ENCODE assay signal across 13 cellular contexts in genomic region chr13:46555722-46556121, GRCh38. TPM values are rescaled to one million over a fixed set of nuclear protein-coding genes. Genes with fewer than 3 reads are reported as not detected.
DNase-seq lines count a peak whose midpoint lies in the region; ATAC-seq and TF ChIP-seq lines count a peak whose summit lies in the region.
"Had no signal": no experiment of that assay in that cellular context is flagged by ENCODE, and none has a peak within 500 bp of the region (broad histone marks: within the 10 kb centered on the region; RNA-seq: fewer than 3 reads in every experiment).

No MANE protein-coding gene starts in this region.

- intact Hi-C loops in A673 (cut with micrococcal nuclease; ENCODE audit: unreplicated experiment) (no loop called here), natural killer cell (cut with micrococcal nuclease) (loop anchor here (2.0 to 10.0 kb wide), 2 partner anchors 197 to 381 kb away; no protein-coding TSS in a partner anchor), vagina (cut with DNase I) (loop anchor here (10.0 kb wide), 1 partner anchor 61 kb away; no protein-coding TSS in a partner anchor)

- peaks cover 12% of the 10 kb centered on the region for H3K27me3 Mint-ChIP-seq in brain
- no peaks in the 10 kb centered on the region for H3K27me3 Mint-ChIP-seq in natural killer cell (ENCODE audit: low read depth in 2 of 2)
- peaks cover 10% of the 10 kb centered on the region for H3K27me3 Mint-ChIP-seq in activated naive CD4-positive, alpha-beta T cell treated with anti-CD3 and anti-CD28 coated beads, Interleukin-2, amount 10 ng/mL, durations not matched to agents 7 days and 5 days

- H3K27me3 ChIP-seq in A673 (replicated peaks; ENCODE audit: insufficient read depth, low read depth, low read length, poor library complexity) (no peaks in the 10 kb centered on the region), vagina (no peaks in the 10 kb centered on the region)

- CTCF ChIA-PET in A673 (lab: Charles Lee): no interaction called here
- CTCF ChIA-PET in HEK293 (lab: Yijun Ruan, JAX): interaction anchor here (0.9 kb wide), 1 partner anchor 166 kb away, joined by 4 read pairs; no protein-coding TSS in a partner anchor
- CTCF ChIA-PET in activated naive CD4-positive, alpha-beta T cell treated with anti-CD3 and anti-CD28 coated beads, Interleukin-2, amount 10 ng/mL, durations not matched to agents 7 days and 5 days (lab: Charles Lee): interaction anchor here (0.7 to 1.2 kb wide), 2 partner anchors 166 to 209 kb away, joined by 4 to 5 read pairs; no protein-coding TSS in a partner anchor

- H3K9me3 ChIP-seq in A673 (ENCODE audit: low read depth, low read length, poor library complexity, severe bottlenecking): no peaks in the 10 kb centered on the region
- H3K9me3 ChIP-seq in HEK293 (ENCODE audit: control insufficient read depth, insufficient read depth, low read depth, low read length): no peaks in the 10 kb centered on the region
- no peaks in the 10 kb centered on the region for H3K9me3 ChIP-seq in vagina

- no peak for TF ChIP-seq POLR2A in vagina (IDR thresholded peaks at IDR 0.05)

- no peaks in the 10 kb centered on the region for H3K36me3 ChIP-seq in A673 (ENCODE audit: insufficient read depth, low read length, poor library complexity, severe bottlenecking)
- H3K36me3 ChIP-seq in HEK293 (ENCODE audit: control insufficient read depth in 2 of 2, insufficient read depth in 1 of 2, low read length in 2 of 2): no peaks in the 10 kb centered on the region
- no peaks in the 10 kb centered on the region for H3K36me3 ChIP-seq in vagina

- DNase-seq in A673 (ENCODE audit: low spot score): no peak
- no peak for DNase-seq in natural killer cell
- DNase-seq in vagina (ENCODE audit: extremely low spot score in 2 of 2): no peak
- DNase-seq in SHP77 (lab: John Stamatoyannopoulos, UW): no peak
- DNase-seq in activated naive CD4-positive, alpha-beta T cell treated with anti-CD3 and anti-CD28 coated beads, Interleukin-2, amount 10 ng/mL, durations not matched to agents 7 days and 5 days: no peak
- DNase-seq in caudate nucleus (lab: John Stamatoyannopoulos, UW): no peak
- DNase-seq: cortex of kidney, midbrain, NCI-H1436 treated with DMSO at 0.1 percent for 48 hours, T1000 had no signal

- TF ChIP-seq CTCF in A673 (conservative IDR thresholded peaks at IDR 0.05; ENCODE audit: low read depth, low read length): no peak
- TF ChIP-seq CTCF in HEK293 (tag by site-specific recombination; IDR thresholded peaks at IDR 0.05): no peak
- TF ChIP-seq CTCF in brain (conservative IDR thresholded peaks at IDR 0.05): no peak
- TF ChIP-seq CTCF in natural killer cell (IDR thresholded peaks at IDR 0.05): no peak
- TF ChIP-seq CTCF in vagina (IDR thresholded peaks at IDR 0.05): no peak

- H3K27ac Mint-ChIP-seq in brain (peak overlapping the region in 3 of 5 experiments; percentile 94 to 96 (median 94)), natural killer cell (peak overlapping the region; percentile 93 to 94)
- H3K27ac Mint-ChIP-seq in activated naive CD4-positive, alpha-beta T cell treated with anti-CD3 and anti-CD28 coated beads, Interleukin-2, amount 10 ng/mL, durations not matched to agents 7 days and 5 days: no peak overlapping the region

- peak overlapping the region; percentile 94 for H3K4me3 ChIP-seq in A673 (ENCODE audit: low read depth, low read length, poor library complexity, severe bottlenecking)
- no peak overlapping the region for H3K4me3 ChIP-seq in HEK293 (ENCODE audit: low read depth, low read length)
- no peak overlapping the region for H3K4me3 ChIP-seq in vagina

- H3K9me3 Mint-ChIP-seq in brain (no peaks in the 10 kb centered on the region), natural killer cell (no peaks in the 10 kb centered on the region)
- H3K9me3 Mint-ChIP-seq in activated naive CD4-positive, alpha-beta T cell treated with anti-CD3 and anti-CD28 coated beads, Interleukin-2, amount 10 ng/mL, durations not matched to agents 7 days and 5 days: no peaks in the 10 kb centered on the region

- H3K4me1 Mint-ChIP-seq in brain: peaks cover 52% of the 10 kb centered on the region
- peaks cover 40 to 50% of the 10 kb centered on the region in 2 donors for H3K4me1 Mint-ChIP-seq in natural killer cell
- H3K4me1 Mint-ChIP-seq in activated naive CD4-positive, alpha-beta T cell treated with anti-CD3 and anti-CD28 coated beads, Interleukin-2, amount 10 ng/mL, durations not matched to agents 7 days and 5 days: peaks cover 51% of the 10 kb centered on the region

- H3K4me1 ChIP-seq in A673 (ENCODE audit: insufficient read depth, low read length, poor library complexity, severe bottlenecking): peaks cover 24% of the 10 kb centered on the region
- peaks cover 7% of the 10 kb centered on the region for H3K4me1 ChIP-seq in HEK293 (ENCODE audit: control insufficient read depth, insufficient read depth, low read length)
- H3K4me1 ChIP-seq in vagina: peaks cover 45% of the 10 kb centered on the region

- ATAC-seq in natural killer cell: no peak

- H3K4me3 Mint-ChIP-seq in brain (peak overlapping the region; percentile 91 to 100 (median 96)), natural killer cell (peak overlapping the region; percentile 95)
- no peak overlapping the region for H3K4me3 Mint-ChIP-seq in activated naive CD4-positive, alpha-beta T cell treated with anti-CD3 and anti-CD28 coated beads, Interleukin-2, amount 10 ng/mL, durations not matched to agents 7 days and 5 days

- POLR2A ChIA-PET in A673 (lab: Charles Lee; ENCODE audit: low non-redundant PET): no interaction called here
- POLR2A ChIA-PET in HEK293 (lab: Yijun Ruan, JAX): no interaction called here

- H3K27ac ChIP-seq in A673 (ENCODE audit: low read depth, low read length, poor library complexity, severe bottlenecking) (peak overlapping the region; percentile 94), HEK293 (ENCODE audit: extremely low read depth, low read depth, low read length) (no peak overlapping the region), vagina (no peak overlapping the region), caudate nucleus (ENCODE audit: low read depth, low read length) (no peak overlapping the region)
- H3K27ac ChIP-seq: C4-2B had no signal

- BruUV-seq in A673 (replicated peaks; lab: Mats Ljungman, UMichigan): no TSS peak

- H3K36me3 Mint-ChIP-seq in brain (no peaks in the 10 kb centered on the region), natural killer cell (no peaks in the 10 kb centered on the region)
- peaks cover 2% of the 10 kb centered on the region for H3K36me3 Mint-ChIP-seq in activated naive CD4-positive, alpha-beta T cell treated with anti-CD3 and anti-CD28 coated beads, Interleukin-2, amount 10 ng/mL, durations not matched to agents 7 days and 5 days

TF ChIP-seq in HEK293, 187 proteins besides CTCF, POLR2A, EP300 and RAD21:
- TF ChIP-seq ZBTB11 (tag by site-specific recombination; conservative IDR thresholded peaks at IDR 0.05; ENCODE audit: low read depth) (no peak), ZNF266 (tag by site-specific recombination; IDR thresholded peaks at IDR 0.05; ENCODE audit: low read depth) (no peak), TCF7L2 (IDR thresholded peaks at IDR 0.05; ENCODE audit: borderline replicate concordance, low read depth, low read length) (no peak), ZNF37A (tag by site-specific recombination; IDR thresholded peaks at IDR 0.05) (no peak)
- TF ChIP-seq, protein P1, sequence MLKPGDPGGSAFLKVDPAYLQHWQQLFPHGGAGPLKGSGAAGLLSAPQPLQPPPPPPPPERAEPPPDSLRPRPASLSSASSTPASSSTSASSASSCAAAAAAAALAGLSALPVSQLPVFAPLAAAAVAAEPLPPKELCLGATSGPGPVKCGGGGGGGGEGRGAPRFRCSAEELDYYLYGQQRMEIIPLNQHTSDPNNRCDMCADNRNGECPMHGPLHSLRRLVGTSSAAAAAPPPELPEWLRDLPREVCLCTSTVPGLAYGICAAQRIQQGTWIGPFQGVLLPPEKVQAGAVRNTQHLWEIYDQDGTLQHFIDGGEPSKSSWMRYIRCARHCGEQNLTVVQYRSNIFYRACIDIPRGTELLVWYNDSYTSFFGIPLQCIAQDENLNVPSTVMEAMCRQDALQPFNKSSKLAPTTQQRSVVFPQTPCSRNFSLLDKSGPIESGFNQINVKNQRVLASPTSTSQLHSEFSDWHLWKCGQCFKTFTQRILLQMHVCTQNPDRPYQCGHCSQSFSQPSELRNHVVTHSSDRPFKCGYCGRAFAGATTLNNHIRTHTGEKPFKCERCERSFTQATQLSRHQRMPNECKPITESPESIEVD (tag by site-specific recombination; IDR thresholded peaks at IDR 0.05): peak; percentile 58

RNA-seq across cellular contexts. Expression of gene LRCH1, which starts 2.8 kb away (rescaled TPM):
- total RNA-seq in A673 (2021) (25.3 and 26.9 TPM in 2 replicates), natural killer cell (10 to 100 TPM; 23.7 to 32.2 (median 29.6) TPM), vagina (21.4 TPM)
- polyA plus RNA-seq in brain (ENCODE audit: insufficient read depth, low read depth, low replicate concordance): 2.8 TPM
